Comparison of ENCODE assay signal across 28 cellular contexts in the genomic region with DNA sequence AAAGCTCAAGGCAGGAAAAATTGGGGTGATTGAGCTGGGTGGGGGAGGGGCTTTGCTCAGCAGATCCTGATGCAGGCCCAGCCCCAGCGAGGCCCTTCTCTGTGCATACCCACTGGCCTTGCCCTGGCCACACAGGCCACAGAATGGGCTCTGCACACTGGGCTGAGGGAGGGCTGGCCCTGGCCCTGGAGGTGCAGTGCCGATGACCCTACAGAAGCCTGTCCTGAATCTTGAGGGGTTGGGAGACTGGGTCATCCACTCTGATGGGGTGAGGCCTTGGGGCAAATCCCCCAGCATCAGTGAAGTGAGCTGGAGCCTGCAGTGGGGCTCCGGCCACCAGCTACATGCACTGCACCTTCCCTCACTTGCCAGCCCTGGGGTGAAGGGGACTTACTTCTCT.
"Had no signal": no experiment of that assay in that cellular context is flagged by ENCODE, and none has a peak within 500 bp of the region (broad histone marks: within the 10 kb centered on the region; RNA-seq: fewer than 3 reads in every experiment).

No MANE protein-coding gene starts in this region.

- H3K9me3 Mint-ChIP-seq: mesothelial cell of epicardium; naive B cell; natural killer cell treated with Interleukin-12 subunit alpha and Interleukin-12 subunit beta and Interleukin-15 and Interleukin-18, amount 100 ng/mL, for 72 hours; neural crest cell; type B pancreatic cell had no signal

- H3K4me1 ChIP-seq: esophagus muscularis mucosa, foreskin keratinocyte, gastroesophageal sphincter, heart right ventricle, right lobe of liver, stomach, testis, tibial artery had no signal

- H3K27me3 ChIP-seq: foreskin keratinocyte, gastroesophageal sphincter, heart right ventricle, ovary, right lobe of liver, testis, tibial artery had no signal

- H3K36me3 Mint-ChIP-seq: memory B cell; mesothelial cell of epicardium; naive B cell; natural killer cell treated with Interleukin-12 subunit alpha and Interleukin-12 subunit beta and Interleukin-15 and Interleukin-18, amount 100 ng/mL, for 72 hours; type B pancreatic cell had no signal

- H3K9me3 ChIP-seq: esophagus muscularis mucosa, gastroesophageal sphincter, heart right ventricle, mucosa of descending colon, ovary, right lobe of liver, stomach, testis, tibial artery had no signal

- H3K36me3 ChIP-seq: esophagus muscularis mucosa, gastroesophageal sphincter, heart right ventricle, ovary, right lobe of liver, stomach, tibial artery had no signal

- H3K4me1 Mint-ChIP-seq: memory B cell, mesothelial cell of epicardium, neural crest cell had no signal

- H3K4me3 Mint-ChIP-seq: memory B cell; mesothelial cell of epicardium; natural killer cell treated with Interleukin-12 subunit alpha and Interleukin-12 subunit beta and Interleukin-15 and Interleukin-18, amount 100 ng/mL, for 72 hours; neural crest cell; type B pancreatic cell had no signal

- ATAC-seq: foreskin keratinocyte; gastroesophageal sphincter; mucosa of descending colon; natural killer cell treated with Interleukin-12 subunit alpha and Interleukin-12 subunit beta and Interleukin-15 and Interleukin-18, amount 100 ng/mL, for 72 hours; right lobe of liver had no signal

- H3K27me3 Mint-ChIP-seq: natural killer cell treated with Interleukin-12 subunit alpha and Interleukin-12 subunit beta and Interleukin-15 and Interleukin-18, amount 100 ng/mL, for 72 hours had no signal

- H3K27ac Mint-ChIP-seq: memory B cell; mesothelial cell of epicardium; natural killer cell treated with Interleukin-12 subunit alpha and Interleukin-12 subunit beta and Interleukin-15 and Interleukin-18, amount 100 ng/mL, for 72 hours; type B pancreatic cell had no signal

- H3K4me3 ChIP-seq: coronary artery, esophagus muscularis mucosa, gastroesophageal sphincter, heart right ventricle, lung, mucosa of descending colon, ovary, right lobe of liver, stomach, testis, tibial artery had no signal

- H3K27ac ChIP-seq: coronary artery, esophagus muscularis mucosa, foreskin keratinocyte, gastroesophageal sphincter, heart right ventricle, ovary, right lobe of liver, stomach, testis, tibial artery had no signal

- DNase-seq: dermis blood vessel endothelial cell; effector memory CD4-positive, alpha-beta T cell; foreskin keratinocyte; heart right ventricle; hippocampal formation; naive B cell; ovary; retina; right lobe of liver; small intestine; stimulated activated CD4-positive, alpha-beta T cell treated with anti-CD3 and anti-CD28 coated beads, Interleukin-12 subunit alpha, Interleukin-12 subunit beta, amount 100 ng/mL, for 4 hours; stimulated activated CD4-positive, alpha-beta T cell treated with anti-CD3 and anti-CD28 coated beads, Interleukin-1b, Interleukin-23, amount 100 ng/mL, for 48 hours; stimulated activated CD4-positive, alpha-beta T cell treated with anti-CD3 and anti-CD28 coated beads, Interleukin-4, amount 100 ng/mL, for 1 hour; stimulated activated CD8-positive, alpha-beta memory T cell treated with anti-CD3 and anti-CD28 coated beads, Interleukin-4, amount 100 ng/mL, for 48 hours; stimulated activated naive CD4-positive, alpha-beta T cell treated with Interleukin-2 at 50 U/mL for 16 hours; stomach; testis; tibial artery had no signal
